11 cellular contexts compared by ENCODE assay signal in genomic region chr14:77554207-77554606, GRCh38. TPM values are rescaled to one million over a fixed set of nuclear protein-coding genes. Genes with fewer than 3 reads are reported as not detected.
DNase-seq lines count a peak whose midpoint lies in the region; ATAC-seq and TF ChIP-seq lines count a peak whose summit lies in the region.
"Had no signal": no experiment of that assay in that cellular context is flagged by ENCODE, and none has a peak within 500 bp of the region (broad histone marks: within the 10 kb centered on the region; RNA-seq: fewer than 3 reads in every experiment).

No MANE protein-coding gene starts in this region.

- DNase-seq in Karpas-422 (no peak), mesothelial cell of epicardium (ENCODE audit: low spot score in 2 of 2, unreplicated experiment in 2 of 2) (no peak), LoVo (ENCODE audit: low spot score) (no peak), SKM-1 (lab: John Stamatoyannopoulos, UW; ENCODE audit: unreplicated experiment) (no peak), germinal center (ENCODE audit: low spot score) (no peak)
- DNase-seq: activated gamma-delta T cell, NCI-H1092 treated with DMSO at 0.1 percent for 48 hours had no signal

- H3K4me1 Mint-ChIP-seq in mesothelial cell of epicardium, result peaks cover 2% of the 10 kb centered on the region

- H3K36me3 Mint-ChIP-seq in mesothelial cell of epicardium, result peaks cover 23% of the 10 kb centered on the region

- H3K27me3 ChIP-seq in Karpas-422 (ENCODE audit: low read length), result no peaks in the 10 kb centered on the region

- no peaks in the 10 kb centered on the region for H4K20me1 ChIP-seq in Karpas-422 (ENCODE audit: insufficient read depth, low read depth, low read length)

- no peak overlapping the region for H2AFZ ChIP-seq in Karpas-422 (ENCODE audit: low read length)

- ATAC-seq in GM18867 (IDR thresholded peaks at IDR 0.05; ENCODE audit: unreplicated experiment) (peak; percentile 57), GM21529 (IDR thresholded peaks at IDR 0.05; ENCODE audit: unreplicated experiment) (peak; percentile 72)

- peaks cover 30% of the 10 kb centered on the region for H3K36me3 ChIP-seq in Karpas-422 (ENCODE audit: insufficient read depth, low read length)

- no peak overlapping the region for H3K4me3 Mint-ChIP-seq in mesothelial cell of epicardium
- H3K4me3 Mint-ChIP-seq: memory B cell had no signal

- peak overlapping the region; percentile 13 for H3K27ac Mint-ChIP-seq in mesothelial cell of epicardium
- H3K27ac Mint-ChIP-seq: memory B cell had no signal

- H3K27me3 Mint-ChIP-seq in mesothelial cell of epicardium (ENCODE audit: low read depth), result no peaks in the 10 kb centered on the region
- H3K27me3 Mint-ChIP-seq: memory B cell had no signal

- no peaks in the 10 kb centered on the region for H3K9me3 Mint-ChIP-seq in mesothelial cell of epicardium
- H3K9me3 Mint-ChIP-seq: memory B cell had no signal

- H3K27ac ChIP-seq in Karpas-422 (ENCODE audit: low read length), result peak overlapping the region; percentile 85
- H3K27ac ChIP-seq: SK-N-MC had no signal

- no peak for TF ChIP-seq CTCF in mesothelial cell of epicardium (IDR thresholded peaks at IDR 0.05; ENCODE audit: unreplicated experiment)

- no peaks in the 10 kb centered on the region for H3K9me3 ChIP-seq in Karpas-422 (ENCODE audit: low read length)

- no peaks in the 10 kb centered on the region for H3K9me2 ChIP-seq in Karpas-422 (replicated peaks; ENCODE audit: insufficient read depth, low read length)

- peak overlapping the region; percentile 43 for H3K9ac ChIP-seq in Karpas-422 (ENCODE audit: low read length)

- H3K79me2 ChIP-seq in Karpas-422 (ENCODE audit: low read length), result peaks cover 58% of the 10 kb centered on the region

- peak overlapping the region; percentile 63 for H3K4me2 ChIP-seq in Karpas-422 (ENCODE audit: low read depth, low read length, poor library complexity, severe bottlenecking)

- H3K4me3 ChIP-seq in Karpas-422 (ENCODE audit: low read length), result peak overlapping the region; percentile 20; the same call in 1 of the 2 replicates
- H3K4me3 ChIP-seq: SK-N-MC had no signal

- peaks cover 44% of the 10 kb centered on the region for H3K4me1 ChIP-seq in Karpas-422 (ENCODE audit: low read length)

RNA-seq across cellular contexts. Expression of gene ISM2, which starts 55.6 kb away (rescaled TPM):
- total RNA-seq in Karpas-422 (2014; rRNA removed; shearing (Covaris generic); ENCODE audit: low replicate concordance), result 0.11 and 0.89 TPM in 2 replicates
- 0.18 to 0.25 TPM (median 0.24 TPM) in 3 replicates for total RNA-seq in mesothelial cell of epicardium
